In the genomic region with DNA sequence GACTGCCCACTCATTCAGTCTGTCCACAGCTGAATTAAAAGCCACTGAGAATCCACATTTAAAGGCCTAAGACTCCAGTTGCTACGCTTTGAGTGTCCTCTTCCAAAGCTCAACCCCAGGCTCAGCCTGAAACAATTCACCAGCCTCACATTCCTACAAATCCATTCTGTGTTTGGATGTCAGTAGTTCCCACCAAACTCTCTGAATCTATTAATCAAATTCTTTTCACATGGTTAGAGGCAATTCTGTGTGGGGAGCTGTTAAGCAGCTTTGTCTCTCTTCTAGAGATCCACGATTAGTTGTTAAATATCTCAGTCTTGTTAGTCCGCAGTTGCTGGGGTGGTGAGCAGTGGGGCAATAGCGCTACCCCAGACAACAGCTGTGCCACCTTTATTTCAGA, we compare ENCODE assay signal across 1 cellular context.
TF ChIP-seq lines count a peak whose summit lies in the region.

No MANE protein-coding gene starts in this region.

TF ChIP-seq in WTC11, 78 proteins besides CTCF, POLR2A, EP300 and RAD21 (continued from another document):
- TF ChIP-seq NR1H2 (CRISPR knock-in tag; IDR thresholded peaks at IDR 0.05) (no peak), ZNF121 (CRISPR knock-in tag; IDR thresholded peaks at IDR 0.05) (no peak), CREM (CRISPR knock-in tag; IDR thresholded peaks at IDR 0.05) (no peak), EMX1 (CRISPR knock-in tag; IDR thresholded peaks at IDR 0.05) (no peak)
- TF ChIP-seq, protein P1, sequence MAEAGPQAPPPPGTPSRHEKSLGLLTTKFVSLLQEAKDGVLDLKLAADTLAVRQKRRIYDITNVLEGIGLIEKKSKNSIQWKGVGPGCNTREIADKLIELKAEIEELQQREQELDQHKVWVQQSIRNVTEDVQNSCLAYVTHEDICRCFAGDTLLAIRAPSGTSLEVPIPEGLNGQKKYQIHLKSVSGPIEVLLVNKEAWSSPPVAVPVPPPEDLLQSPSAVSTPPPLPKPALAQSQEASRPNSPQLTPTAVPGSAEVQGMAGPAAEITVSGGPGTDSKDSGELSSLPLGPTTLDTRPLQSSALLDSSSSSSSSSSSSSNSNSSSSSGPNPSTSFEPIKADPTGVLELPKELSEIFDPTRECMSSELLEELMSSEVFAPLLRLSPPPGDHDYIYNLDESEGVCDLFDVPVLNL (CRISPR knock-in tag; IDR thresholded peaks at IDR 0.05; ENCODE audit: borderline replicate concordance, low read depth), result no peak
- TF ChIP-seq, protein P2, sequence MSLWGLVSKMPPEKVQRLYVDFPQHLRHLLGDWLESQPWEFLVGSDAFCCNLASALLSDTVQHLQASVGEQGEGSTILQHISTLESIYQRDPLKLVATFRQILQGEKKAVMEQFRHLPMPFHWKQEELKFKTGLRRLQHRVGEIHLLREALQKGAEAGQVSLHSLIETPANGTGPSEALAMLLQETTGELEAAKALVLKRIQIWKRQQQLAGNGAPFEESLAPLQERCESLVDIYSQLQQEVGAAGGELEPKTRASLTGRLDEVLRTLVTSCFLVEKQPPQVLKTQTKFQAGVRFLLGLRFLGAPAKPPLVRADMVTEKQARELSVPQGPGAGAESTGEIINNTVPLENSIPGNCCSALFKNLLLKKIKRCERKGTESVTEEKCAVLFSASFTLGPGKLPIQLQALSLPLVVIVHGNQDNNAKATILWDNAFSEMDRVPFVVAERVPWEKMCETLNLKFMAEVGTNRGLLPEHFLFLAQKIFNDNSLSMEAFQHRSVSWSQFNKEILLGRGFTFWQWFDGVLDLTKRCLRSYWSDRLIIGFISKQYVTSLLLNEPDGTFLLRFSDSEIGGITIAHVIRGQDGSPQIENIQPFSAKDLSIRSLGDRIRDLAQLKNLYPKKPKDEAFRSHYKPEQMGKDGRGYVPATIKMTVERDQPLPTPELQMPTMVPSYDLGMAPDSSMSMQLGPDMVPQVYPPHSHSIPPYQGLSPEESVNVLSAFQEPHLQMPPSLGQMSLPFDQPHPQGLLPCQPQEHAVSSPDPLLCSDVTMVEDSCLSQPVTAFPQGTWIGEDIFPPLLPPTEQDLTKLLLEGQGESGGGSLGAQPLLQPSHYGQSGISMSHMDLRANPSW (CRISPR knock-in tag; conservative IDR thresholded peaks at IDR 0.05; ENCODE audit: low read depth), result no peak
- TF ChIP-seq, protein P3, sequence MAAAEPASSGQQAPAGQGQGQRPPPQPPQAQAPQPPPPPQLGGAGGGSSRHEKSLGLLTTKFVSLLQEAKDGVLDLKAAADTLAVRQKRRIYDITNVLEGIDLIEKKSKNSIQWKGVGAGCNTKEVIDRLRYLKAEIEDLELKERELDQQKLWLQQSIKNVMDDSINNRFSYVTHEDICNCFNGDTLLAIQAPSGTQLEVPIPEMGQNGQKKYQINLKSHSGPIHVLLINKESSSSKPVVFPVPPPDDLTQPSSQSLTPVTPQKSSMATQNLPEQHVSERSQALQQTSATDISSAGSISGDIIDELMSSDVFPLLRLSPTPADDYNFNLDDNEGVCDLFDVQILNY (CRISPR knock-in tag; IDR thresholded peaks at IDR 0.05), result no peak
